Comparison of ENCODE assay signal across 1 cellular context in the genomic region with DNA sequence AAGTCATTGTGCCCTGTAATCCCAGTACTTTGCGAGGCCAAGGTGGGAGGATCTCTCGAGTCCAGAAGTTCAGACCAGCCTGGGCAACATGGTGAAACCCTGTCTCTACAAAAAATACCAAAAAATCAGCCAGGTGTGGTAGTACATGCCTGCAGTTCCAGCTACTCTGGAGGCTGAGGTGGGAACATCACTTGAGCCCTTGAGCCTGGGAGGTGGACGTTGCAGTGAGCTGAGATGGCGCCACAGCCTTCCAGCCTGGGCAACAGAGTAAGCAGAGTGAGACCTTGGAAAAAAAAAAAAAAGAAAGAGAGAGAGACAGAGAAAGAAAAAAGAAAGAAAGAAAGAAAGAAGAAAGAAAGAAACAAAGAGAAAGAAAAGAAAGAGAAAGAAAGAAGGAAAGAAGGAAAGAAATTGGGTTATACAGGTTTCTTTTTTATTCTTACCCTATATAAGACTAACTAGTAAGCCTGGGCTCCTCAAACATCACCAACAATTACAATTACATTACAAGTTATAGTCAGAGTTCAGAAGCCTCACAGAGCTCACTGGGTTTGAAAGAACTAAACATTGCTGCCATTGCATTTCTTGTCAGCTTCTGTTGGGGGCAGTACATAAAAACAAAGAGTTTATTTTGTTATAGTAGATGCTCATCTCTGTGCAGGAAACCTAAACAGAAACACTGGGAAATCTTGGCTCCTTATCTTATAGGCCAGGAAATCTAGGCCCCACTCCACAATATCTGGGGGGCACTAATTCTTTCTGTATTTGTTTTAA.
A peak's percentile ranks its signal among the peaks of the same experiment; 100 is the strongest.
TF ChIP-seq lines count a peak whose summit lies in the region.

No MANE protein-coding gene starts in this region.

TF ChIP-seq in K562, 482 proteins besides CTCF, POLR2A, EP300 and RAD21 (continued from another document):
- TF ChIP-seq C11orf30 (IDR thresholded peaks at IDR 0.05; ENCODE audit: low read depth) = peak; percentile 31; the same call in 1 of the 2 replicates
- no peak for TF ChIP-seq E2F1 (CRISPR knock-in tag; IDR thresholded peaks at IDR 0.05)
- TF ChIP-seq HMBOX1 (IDR thresholded peaks at IDR 0.05) = peak; percentile 15; the same call in 1 of the 2 replicates
- TF ChIP-seq, protein P1, sequence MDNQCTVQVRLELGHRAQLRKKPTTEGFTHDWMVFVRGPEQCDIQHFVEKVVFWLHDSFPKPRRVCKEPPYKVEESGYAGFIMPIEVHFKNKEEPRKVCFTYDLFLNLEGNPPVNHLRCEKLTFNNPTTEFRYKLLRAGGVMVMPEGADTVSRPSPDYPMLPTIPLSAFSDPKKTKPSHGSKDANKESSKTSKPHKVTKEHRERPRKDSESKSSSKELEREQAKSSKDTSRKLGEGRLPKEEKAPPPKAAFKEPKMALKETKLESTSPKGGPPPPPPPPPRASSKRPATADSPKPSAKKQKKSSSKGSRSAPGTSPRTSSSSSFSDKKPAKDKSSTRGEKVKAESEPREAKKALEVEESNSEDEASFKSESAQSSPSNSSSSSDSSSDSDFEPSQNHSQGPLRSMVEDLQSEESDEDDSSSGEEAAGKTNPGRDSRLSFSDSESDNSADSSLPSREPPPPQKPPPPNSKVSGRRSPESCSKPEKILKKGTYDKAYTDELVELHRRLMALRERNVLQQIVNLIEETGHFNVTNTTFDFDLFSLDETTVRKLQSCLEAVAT (IDR thresholded peaks at IDR 0.05) = 0 out of 4 replicates have a peak, but pooled peaks of 1 of the 2 experiments have one; percentile 53
- peak; percentile 18; the same call in 1 of the 2 replicates for TF ChIP-seq SMARCA5 (IDR thresholded peaks at IDR 0.05)
- TF ChIP-seq EP400 (IDR thresholded peaks at IDR 0.05) = 0 out of 2 replicates have a peak, but pooled peaks have one; percentile 25
- TF ChIP-seq, protein P2, sequence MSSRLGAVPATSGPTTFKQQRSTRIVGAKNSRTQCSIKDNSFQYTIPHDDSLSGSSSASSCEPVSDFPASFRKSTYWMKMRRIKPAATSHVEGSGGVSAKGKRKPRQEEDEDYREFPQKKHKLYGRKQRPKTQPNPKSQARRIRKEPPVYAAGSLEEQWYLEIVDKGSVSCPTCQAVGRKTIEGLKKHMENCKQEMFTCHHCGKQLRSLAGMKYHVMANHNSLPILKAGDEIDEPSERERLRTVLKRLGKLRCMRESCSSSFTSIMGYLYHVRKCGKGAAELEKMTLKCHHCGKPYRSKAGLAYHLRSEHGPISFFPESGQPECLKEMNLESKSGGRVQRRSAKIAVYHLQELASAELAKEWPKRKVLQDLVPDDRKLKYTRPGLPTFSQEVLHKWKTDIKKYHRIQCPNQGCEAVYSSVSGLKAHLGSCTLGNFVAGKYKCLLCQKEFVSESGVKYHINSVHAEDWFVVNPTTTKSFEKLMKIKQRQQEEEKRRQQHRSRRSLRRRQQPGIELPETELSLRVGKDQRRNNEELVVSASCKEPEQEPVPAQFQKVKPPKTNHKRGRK (tag; IDR thresholded peaks at IDR 0.05) = peak; percentile 91
- TF ChIP-seq CHD1 (IDR thresholded peaks at IDR 0.05; ENCODE audit: low read length) = no peak
- peak; percentile 36; the same call in 1 of the 2 replicates for TF ChIP-seq ZNF316 (IDR thresholded peaks at IDR 0.05)
TF ChIP-seq in K562: peak in this region for 9.
